ENCODE assay signal across 29 cellular contexts in the genomic region with DNA sequence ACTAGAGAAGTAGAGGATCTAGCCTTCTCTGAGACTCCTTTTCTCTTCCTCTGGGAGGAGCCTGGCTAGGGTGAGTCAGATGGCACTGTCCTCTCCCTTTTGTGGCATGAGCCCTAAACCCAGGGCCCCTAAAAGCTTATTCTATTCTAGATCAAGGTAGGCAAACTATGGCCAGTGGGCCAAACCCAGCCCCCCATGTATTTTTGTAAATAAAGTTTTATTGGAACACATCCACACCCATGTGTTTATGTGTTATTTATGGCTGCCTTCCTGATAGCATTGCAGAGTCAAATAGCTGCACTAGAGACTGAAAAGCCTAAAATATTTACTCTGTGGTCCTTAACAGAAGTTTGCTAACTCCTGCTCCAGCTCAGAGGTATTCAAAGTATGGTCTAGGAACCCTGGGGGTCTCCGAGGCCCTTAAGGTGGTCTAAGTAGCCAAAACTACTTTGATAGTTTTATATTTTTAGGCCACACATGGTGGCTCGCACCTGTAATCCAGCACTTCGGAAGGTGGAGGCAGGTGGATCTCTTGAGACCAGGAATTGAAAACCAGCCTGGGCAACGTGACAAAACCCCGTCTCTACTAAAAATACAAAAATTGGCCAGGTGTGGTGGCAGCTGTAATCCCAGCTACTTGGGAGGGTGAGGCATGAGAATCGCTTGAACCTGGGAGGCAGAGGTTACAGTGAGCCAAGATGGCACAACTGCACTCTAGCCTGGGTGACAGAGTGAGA. TPM values are rescaled to one million over a fixed set of nuclear protein-coding genes. Genes with fewer than 3 reads are reported as not detected.
"Had no signal": no experiment of that assay in that cellular context is flagged by ENCODE, and none has a peak within 500 bp of the region (broad histone marks: within the 10 kb centered on the region; RNA-seq: fewer than 3 reads in every experiment).

No MANE protein-coding gene starts in this region.

- H3K4me3 ChIP-seq: breast epithelium, esophagus muscularis mucosa, heart left ventricle, neural progenitor cell, right atrium auricular region, spleen, suprapubic skin, tibial artery had no signal

- ATAC-seq: activated naive CD4-positive, alpha-beta T cell treated with anti-CD3 and anti-CD28 coated beads, Interleukin-2, amount 50 U/mL, for 72 hours; activated T-cell treated with anti-CD3 and anti-CD28 coated beads, Interleukin-2, amount 50 U/mL, for 72 hours; foreskin keratinocyte; heart left ventricle; left colon; naive thymus-derived CD8-positive, alpha-beta T cell had no signal

- H3K27me3 ChIP-seq: breast epithelium, foreskin keratinocyte, neural progenitor cell, right atrium auricular region, spleen, suprapubic skin had no signal

- DNase-seq: activated B cell treated with CpG ODN at 0.5 μM for 24 hours; activated CD4-positive, alpha-beta T cell treated with anti-CD3 and anti-CD28 coated beads for 4 hours; activated CD4-positive, alpha-beta T cell treated with anti-CD3 and anti-CD28 coated beads, Interleukin-2, amount 50 U/mL, for 4 hours; activated naive CD4-positive, alpha-beta T cell; activated T-cell treated with anti-CD3 and anti-CD28 coated beads for 4 hours; activated T-cell treated with anti-CD3 and anti-CD28 coated beads, Interleukin-2, amount 50 U/mL, for 72 hours; central memory CD4-positive, alpha-beta T cell; effector CD4-positive, alpha-beta T cell; foreskin keratinocyte; heart left ventricle; hypothalamus; immature natural killer cell; kidney; left colon; naive thymus-derived CD8-positive, alpha-beta T cell; occipital lobe; spleen; stimulated activated naive CD4-positive, alpha-beta T cell had no signal

- H3K36me3 ChIP-seq: breast epithelium, esophagus muscularis mucosa, heart left ventricle, neural progenitor cell, right atrium auricular region, spleen, suprapubic skin, tibial artery had no signal

- H3K9me3 ChIP-seq: breast epithelium, esophagus muscularis mucosa, heart left ventricle, right atrium auricular region, spleen, suprapubic skin, tibial artery had no signal

- H3K27ac ChIP-seq: breast epithelium, esophagus muscularis mucosa, foreskin keratinocyte, heart left ventricle, neural progenitor cell, parathyroid adenoma, right atrium auricular region, spleen, suprapubic skin, tibial artery had no signal

- H3K4me1 ChIP-seq: breast epithelium, esophagus muscularis mucosa, foreskin keratinocyte, heart left ventricle, neural progenitor cell, parathyroid adenoma, right atrium auricular region, spleen, suprapubic skin, tibial artery had no signal

RNA-seq across cellular contexts. Expression of gene TCF23, which starts 8.1 kb away (rescaled TPM):
- total RNA-seq: activated T-cell treated with anti-CD3 and anti-CD28 coated beads, Interleukin-2, amount 50 U/mL, for 72 hours; breast epithelium; esophagus muscularis mucosa; left colon; lower leg skin; naive thymus-derived CD8-positive, alpha-beta T cell; occipital lobe; pulmonary artery endothelial cell; right atrium auricular region had no signal

RNA-seq across cellular contexts. Expression of gene PRR30, which starts 17.7 kb away (rescaled TPM):
- total RNA-seq: activated B cell treated with CpG ODN at 0.5 μM for 24 hours; activated naive CD4-positive, alpha-beta T cell treated with anti-CD3 and anti-CD28 coated beads, Interleukin-2, amount 50 U/mL, for 72 hours; activated T-cell treated with anti-CD3 and anti-CD28 coated beads, Interleukin-2, amount 50 U/mL, for 72 hours; breast epithelium; esophagus muscularis mucosa; foreskin keratinocyte; heart left ventricle; kidney; left colon; lower leg skin; naive thymus-derived CD8-positive, alpha-beta T cell; occipital lobe; pulmonary artery endothelial cell; right atrium auricular region; spleen; suprapubic skin; ureter had no signal

RNA-seq across cellular contexts. Expression of gene ABHD1, which starts 33.3 kb away (rescaled TPM):
- total RNA-seq: foreskin keratinocyte, pulmonary artery endothelial cell, suprapubic skin had no signal
